In the genomic region with DNA sequence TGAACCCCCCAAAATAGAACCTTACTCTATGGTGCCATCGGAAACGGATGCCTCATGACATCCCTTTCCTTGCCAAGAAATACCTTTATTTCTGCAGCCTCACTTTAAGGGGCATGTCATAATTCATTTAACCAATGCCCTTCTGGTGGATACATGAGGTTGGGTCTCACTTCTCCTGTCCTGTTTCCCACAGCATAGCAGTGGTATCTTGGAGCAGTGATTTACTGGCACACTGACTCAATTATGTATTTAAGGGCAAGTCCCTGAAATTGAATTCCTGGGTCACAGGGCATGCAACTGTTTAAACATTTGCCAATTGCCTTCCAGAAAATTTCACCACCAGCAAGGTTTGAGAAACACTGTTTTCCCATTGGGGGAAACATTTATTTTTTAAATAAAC, we compare ENCODE assay signal across 31 cellular contexts. TPM values are rescaled to one million over a fixed set of nuclear protein-coding genes. Genes with fewer than 3 reads are reported as not detected.
"Had no signal": no experiment of that assay in that cellular context is flagged by ENCODE, and none has a peak within 500 bp of the region (broad histone marks: within the 10 kb centered on the region; RNA-seq: fewer than 3 reads in every experiment).

No MANE protein-coding gene starts in this region.

- H3K9me3 ChIP-seq: breast epithelium, esophagus squamous epithelium, gastroesophageal sphincter, sigmoid colon, stomach, suprapubic skin, tibial artery, upper lobe of right lung had no signal

- ATAC-seq: activated naive CD8-positive, alpha-beta T cell treated with anti-CD3 and anti-CD28 coated beads, Interleukin-2, amount 50 U/mL, for 24 hours; activated T-cell treated with anti-CD3 and anti-CD28 coated beads, Interleukin-2, amount 50 U/mL, for 4 hours; activated T-helper 17 cell treated with anti-CD3 and anti-CD28 coated beads, Interleukin-2, amount 50 U/mL, for 72 hours; stimulated activated naive B cell treated with anti-CD40 and anti-IgM and Interleukin-4, amounts not matched to agents 10 μg/mL and 1 μg/mL and 100 μg/mL, for 72 hours; T-helper 17 cell; upper lobe of right lung had no signal

- H3K4me1 ChIP-seq: breast epithelium, suprapubic skin, upper lobe of right lung had no signal

- H3K27me3 Mint-ChIP-seq: activated CD4-positive, alpha-beta T cell treated with anti-CD3 and anti-CD28 coated beads, Interleukin-2, amount 10 ng/mL, durations not matched to agents 7 days and 5 days; activated naive CD8-positive, alpha-beta T cell treated with anti-CD3 and anti-CD28 coated beads, Interleukin-2, amount 50 U/mL, for 24 hours had no signal

- H3K4me3 ChIP-seq: breast epithelium, esophagus squamous epithelium, gastroesophageal sphincter, lung, sigmoid colon, stomach, suprapubic skin, tibial artery, upper lobe of right lung had no signal

- H3K27ac ChIP-seq: esophagus squamous epithelium, gastroesophageal sphincter, sigmoid colon, stomach, suprapubic skin, tibial artery, upper lobe of right lung had no signal

- H3K27me3 ChIP-seq: breast epithelium, sigmoid colon, stomach, suprapubic skin, upper lobe of right lung had no signal

- H3K9me3 Mint-ChIP-seq: activated CD4-positive, alpha-beta memory T cell treated with anti-CD3 and anti-CD28 coated beads, Interleukin-2, amount 10 ng/mL, durations not matched to agents 7 days and 5 days; activated CD4-positive, alpha-beta T cell treated with anti-CD3 and anti-CD28 coated beads, Interleukin-2, amount 10 ng/mL, durations not matched to agents 7 days and 5 days; activated naive CD4-positive, alpha-beta T cell treated with anti-CD3 and anti-CD28 coated beads, Interleukin-2, amount 50 U/mL, for 24 hours; activated naive CD8-positive, alpha-beta T cell treated with anti-CD3 and anti-CD28 coated beads, Interleukin-2, amount 50 U/mL, for 24 hours; activated T-cell treated with anti-CD3 and anti-CD28 coated beads, Interleukin-2, amount 50 U/mL, for 4 hours; activated T-helper 17 cell treated with anti-CD3 and anti-CD28 coated beads, Interleukin-2, amount 50 U/mL, for 72 hours; dendritic cell treated with granulocyte-macrophage colony-stimulating factor and Interleukin-4, amounts not matched to agents 40 ng/mL and 50 ng/mL, for 4 days; immature natural killer cell; nephron; stimulated activated naive B cell treated with anti-CD40 and anti-IgM and Interleukin-4, amounts not matched to agents 10 μg/mL and 1 μg/mL and 100 μg/mL, for 72 hours had no signal

- H3K4me3 Mint-ChIP-seq: activated CD4-positive, alpha-beta memory T cell treated with anti-CD3 and anti-CD28 coated beads, Interleukin-2, amount 10 ng/mL, durations not matched to agents 7 days and 5 days; activated CD4-positive, alpha-beta T cell treated with anti-CD3 and anti-CD28 coated beads, Interleukin-2, amount 10 ng/mL, durations not matched to agents 7 days and 5 days; activated naive CD4-positive, alpha-beta T cell treated with anti-CD3 and anti-CD28 coated beads, Interleukin-2, amount 50 U/mL, for 24 hours; activated naive CD8-positive, alpha-beta T cell treated with anti-CD3 and anti-CD28 coated beads, Interleukin-2, amount 50 U/mL, for 24 hours; activated T-cell treated with anti-CD3 and anti-CD28 coated beads, Interleukin-2, amount 50 U/mL, for 4 hours; activated T-helper 17 cell treated with anti-CD3 and anti-CD28 coated beads, Interleukin-2, amount 50 U/mL, for 72 hours; dendritic cell treated with granulocyte-macrophage colony-stimulating factor and Interleukin-4, amounts not matched to agents 40 ng/mL and 50 ng/mL, for 4 days; immature natural killer cell; nephron; stimulated activated naive B cell treated with anti-CD40 and anti-IgM and Interleukin-4, amounts not matched to agents 10 μg/mL and 1 μg/mL and 100 μg/mL, for 72 hours; T-helper 17 cell had no signal

- H3K4me1 Mint-ChIP-seq: activated CD4-positive, alpha-beta memory T cell treated with anti-CD3 and anti-CD28 coated beads, Interleukin-2, amount 10 ng/mL, durations not matched to agents 7 days and 5 days; activated CD4-positive, alpha-beta T cell treated with anti-CD3 and anti-CD28 coated beads, Interleukin-2, amount 10 ng/mL, durations not matched to agents 7 days and 5 days; activated naive CD4-positive, alpha-beta T cell treated with anti-CD3 and anti-CD28 coated beads, Interleukin-2, amount 50 U/mL, for 24 hours; activated naive CD8-positive, alpha-beta T cell treated with anti-CD3 and anti-CD28 coated beads, Interleukin-2, amount 50 U/mL, for 24 hours; activated T-helper 17 cell treated with anti-CD3 and anti-CD28 coated beads, Interleukin-2, amount 50 U/mL, for 72 hours; immature natural killer cell; stimulated activated naive B cell treated with anti-CD40 and anti-IgM and Interleukin-4, amounts not matched to agents 10 μg/mL and 1 μg/mL and 100 μg/mL, for 72 hours; T-helper 17 cell had no signal

- H3K36me3 Mint-ChIP-seq: activated naive CD4-positive, alpha-beta T cell treated with anti-CD3 and anti-CD28 coated beads, Interleukin-2, amount 50 U/mL, for 24 hours; immature natural killer cell; stimulated activated naive B cell treated with anti-CD40 and anti-IgM and Interleukin-4, amounts not matched to agents 10 μg/mL and 1 μg/mL and 100 μg/mL, for 72 hours had no signal

- H3K27ac Mint-ChIP-seq: activated CD4-positive, alpha-beta memory T cell treated with anti-CD3 and anti-CD28 coated beads, Interleukin-2, amount 10 ng/mL, durations not matched to agents 7 days and 5 days; activated CD4-positive, alpha-beta T cell treated with anti-CD3 and anti-CD28 coated beads, Interleukin-2, amount 10 ng/mL, durations not matched to agents 7 days and 5 days; activated naive CD4-positive, alpha-beta T cell treated with anti-CD3 and anti-CD28 coated beads, Interleukin-2, amount 50 U/mL, for 24 hours; activated naive CD8-positive, alpha-beta T cell treated with anti-CD3 and anti-CD28 coated beads, Interleukin-2, amount 50 U/mL, for 24 hours; activated T-helper 17 cell treated with anti-CD3 and anti-CD28 coated beads, Interleukin-2, amount 50 U/mL, for 72 hours; dendritic cell treated with granulocyte-macrophage colony-stimulating factor and Interleukin-4, amounts not matched to agents 40 ng/mL and 50 ng/mL, for 4 days; immature natural killer cell; nephron; stimulated activated naive B cell treated with anti-CD40 and anti-IgM and Interleukin-4, amounts not matched to agents 10 μg/mL and 1 μg/mL and 100 μg/mL, for 72 hours; T-helper 17 cell had no signal

- DNase-seq: activated CD4-positive, alpha-beta memory T cell treated with anti-CD3 and anti-CD28 coated beads, Interleukin-2, amount 10 ng/mL, durations not matched to agents 7 days and 5 days; activated CD4-positive, alpha-beta T cell treated with anti-CD3 and anti-CD28 coated beads, Interleukin-2, amount 10 ng/mL, durations not matched to agents 7 days and 5 days; activated CD4-positive, CD25-positive, alpha-beta regulatory T cell treated with anti-CD3 and anti-CD28 coated beads, Interleukin-2, amount 50 U/mL, for 72 hours; activated gamma-delta T cell treated with Interleukin-2 at 50 U/mL for 16 hours; activated naive CD8-positive, alpha-beta T cell treated with anti-CD3 and anti-CD28 coated beads, Interleukin-2, amount 50 U/mL, for 24 hours; activated T-cell treated with anti-CD3 and anti-CD28 coated beads, Interleukin-2, amount 50 U/mL, for 4 hours; central memory CD4-positive, alpha-beta T cell; effector CD4-positive, alpha-beta T cell; esophagus squamous epithelium; hippocampal formation; immature natural killer cell; mesendoderm; retina; sigmoid colon; stimulated activated CD4-positive, alpha-beta T cell treated with anti-CD3 and anti-CD28 coated beads, Interleukin-15, amount 100 ng/mL, for 24 hours; stimulated activated CD4-positive, alpha-beta T cell treated with anti-CD3 and anti-CD28 coated beads, Interleukin-2, amount 100 ng/mL, for 24 hours; stimulated activated naive B cell treated with anti-CD40 and anti-IgM and Interleukin-4, amounts not matched to agents 10 μg/mL and 1 μg/mL and 100 μg/mL, for 72 hours; stomach; T-helper 17 cell; upper lobe of right lung had no signal

- H3K36me3 ChIP-seq: breast epithelium, esophagus squamous epithelium, gastroesophageal sphincter, sigmoid colon, stomach, suprapubic skin, tibial artery, upper lobe of right lung had no signal

RNA-seq across cellular contexts. Expression of a gene that starts 0.6 kb away (rescaled TPM):
- total RNA-seq: activated CD4-positive, alpha-beta memory T cell treated with anti-CD3 and anti-CD28 coated beads, Interleukin-2, amount 10 ng/mL, durations not matched to agents 7 days and 5 days; activated CD4-positive, alpha-beta T cell treated with anti-CD3 and anti-CD28 coated beads, Interleukin-2, amount 10 ng/mL, durations not matched to agents 7 days and 5 days; activated T-helper 17 cell treated with anti-CD3 and anti-CD28 coated beads, Interleukin-2, amount 50 U/mL, for 72 hours; kidney epithelial cell; mononuclear cell; stomach; T-helper 17 cell had no signal
- polyA plus RNA-seq: immature natural killer cell had no signal

RNA-seq across cellular contexts. Expression of a gene that starts 41.7 kb away (rescaled TPM):
- total RNA-seq: activated CD4-positive, alpha-beta memory T cell treated with anti-CD3 and anti-CD28 coated beads, Interleukin-2, amount 10 ng/mL, durations not matched to agents 7 days and 5 days; activated CD4-positive, alpha-beta T cell treated with anti-CD3 and anti-CD28 coated beads, Interleukin-2, amount 10 ng/mL, durations not matched to agents 7 days and 5 days; activated T-cell treated with anti-CD3 and anti-CD28 coated beads, Interleukin-2, amount 50 U/mL, for 4 hours; activated T-helper 17 cell treated with anti-CD3 and anti-CD28 coated beads, Interleukin-2, amount 50 U/mL, for 72 hours; kidney epithelial cell; suprapubic skin; T-helper 17 cell; upper lobe of right lung had no signal
- polyA plus RNA-seq: immature natural killer cell had no signal
